8 cellular contexts compared by ENCODE assay signal in the genomic region with DNA sequence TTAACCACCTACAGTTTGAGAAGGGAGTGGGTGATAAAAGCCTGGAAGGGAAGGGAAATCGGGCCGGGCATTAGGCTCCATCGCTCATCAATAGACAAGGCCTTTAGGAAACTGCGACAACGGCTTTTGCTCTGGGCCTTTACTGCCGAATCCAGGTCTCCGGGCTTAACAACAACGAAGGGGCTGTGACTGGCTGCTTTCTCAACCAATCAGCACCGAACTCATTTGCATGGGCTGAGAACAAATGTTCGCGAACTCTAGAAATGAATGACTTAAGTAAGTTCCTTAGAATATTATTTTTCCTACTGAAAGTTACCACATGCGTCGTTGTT. TPM values are rescaled to one million over a fixed set of nuclear protein-coding genes. Genes with fewer than 3 reads are reported as not detected.
DNase-seq lines count a peak whose midpoint lies in the region; ATAC-seq and TF ChIP-seq lines count a peak whose summit lies in the region.

No MANE protein-coding gene starts in this region.

- H3K9me3 Mint-ChIP-seq in naive B cell, result no peaks in the 10 kb centered on the region

- peak overlapping the region; percentile 99 to 100 (median 99) for H3K27ac Mint-ChIP-seq in naive B cell

- peaks cover 42% of the 10 kb centered on the region for H3K4me1 ChIP-seq in Panc1 (ENCODE audit: control insufficient read depth, insufficient read depth, low read length)

- intact Hi-C loops in Panc1 (cut with micrococcal nuclease; ENCODE audit: unreplicated experiment), result loop anchor here (10.0 kb wide), 1 partner anchor 171 kb away; no protein-coding TSS in a partner anchor

- no peaks in the 10 kb centered on the region for H3K27me3 ChIP-seq in Panc1 (ENCODE audit: control insufficient read depth, insufficient read depth, low read length)

- POLR2A ChIA-PET in Panc1 (lab: Charles Lee), result interaction anchor here (1.0 to 1.7 kb wide), 3 partner anchors 9 to 21 kb away, joined by 4 to 9 read pairs (median 8); no protein-coding TSS in a partner anchor

- no peak for TF ChIP-seq CTCF in Panc1 (IDR thresholded peaks at IDR 0.05)
- no peak for TF ChIP-seq CTCF in fibroblast of mammary gland (conservative IDR thresholded peaks at IDR 0.05; ENCODE audit: control insufficient read depth, insufficient read depth, low read depth, low read length)

- in situ Hi-C loops in Panc1 (cut with HindIII; ENCODE audit: low pct_unique_long_range_greater_than_20kb, low sequenced_read_pairs), result no loop called here

- CTCF ChIA-PET in Panc1 (lab: Charles Lee), result no interaction called here

- peak; percentile 86 for DNase-seq in DMS153 (lab: John Stamatoyannopoulos, UW)
- peak; percentile 77 to 83 for DNase-seq in Kasumi-1 (lab: John Stamatoyannopoulos, UW)
- peak; percentile 81 for DNase-seq in Panc1 (ENCODE audit: low read depth, low spot score)
- DNase-seq in activated effector memory CD4-positive, alpha-beta T cell treated with Interleukin-2 at 50 U/mL for 16 hours, result peak; percentile 67
- peak; percentile 95 for DNase-seq in fibroblast of mammary gland (ENCODE audit: low read depth)
- peak; percentile 85 for DNase-seq in naive B cell

- H3K4me1 Mint-ChIP-seq in naive B cell, result peaks cover 53 to 77% (median 72%) of the 10 kb centered on the region in 3 donors

- H3K36me3 Mint-ChIP-seq in naive B cell, result no peaks in the 10 kb centered on the region

- H3K27me3 Mint-ChIP-seq in naive B cell, result no peaks in the 10 kb centered on the region

- peak overlapping the region; percentile 90 to 98 (median 96) for H3K4me3 Mint-ChIP-seq in naive B cell

- peak; percentile 25 for ATAC-seq in GM21786 (IDR thresholded peaks at IDR 0.05; ENCODE audit: unreplicated experiment)
- ATAC-seq in Panc1, result peak; percentile 51
- ATAC-seq in naive B cell (ENCODE audit: low read depth in 2 of 2), result peak; percentile 57

- H3K9me3 ChIP-seq in Panc1 (ENCODE audit: control insufficient read depth, insufficient read depth, low read depth, low read length), result no peaks in the 10 kb centered on the region

- no peaks in the 10 kb centered on the region; the same call in 1 of the 2 replicates for H3K36me3 ChIP-seq in Panc1 (ENCODE audit: control insufficient read depth, insufficient read depth, low read length)

- BruUV-seq in Panc1 (replicated peaks; lab: Mats Ljungman, UMichigan), result no TSS peak

- H3K4me3 ChIP-seq in Panc1 (ENCODE audit: low read depth in 2 of 2, low read length in 2 of 2) (peak overlapping the region; percentile 34 to 64), fibroblast of mammary gland (ENCODE audit: control insufficient read depth, low read depth, low read length) (peak overlapping the region; percentile 82)

- H3K27ac ChIP-seq in Panc1 (ENCODE audit: low read length), result peak overlapping the region; percentile 95
- H3K27ac ChIP-seq in temporal lobe (ENCODE audit: low read depth, low read length), result peak overlapping the region; percentile 97

RNA-seq across cellular contexts. Expression of gene RNU7-1, which starts 0.3 kb away (rescaled TPM):
- total RNA-seq in Panc1 (2021; ENCODE audit: unreplicated experiment) (not detected), temporal lobe (not detected)
- not detected for polyA plus RNA-seq in Panc1 (2012; ENCODE audit: insufficient read length)
- polyA plus RNA-seq in naive B cell (ENCODE audit: low read depth in 6 of 6), result not detected

RNA-seq across cellular contexts. Expression of gene C12orf57, which starts 0.5 kb away (rescaled TPM):
- total RNA-seq in Panc1 (2021; ENCODE audit: unreplicated experiment) (126 TPM), temporal lobe (276 TPM)
- 249 TPM for polyA plus RNA-seq in Panc1 (2012; ENCODE audit: insufficient read length)
- polyA plus RNA-seq in naive B cell (ENCODE audit: low read depth in 6 of 6), result 100 to 1,000 TPM; 126 to 211 (median 194) TPM

RNA-seq across cellular contexts. Expression of gene PTPN6, which starts 7.8 kb away (rescaled TPM):
- total RNA-seq in Panc1 (2021; ENCODE audit: unreplicated experiment) (13.7 TPM), temporal lobe (2.5 TPM)
- polyA plus RNA-seq in Panc1 (2012; ENCODE audit: insufficient read length), result 26.1 TPM
- 1,000 to 10,000 TPM in 1 of 6 donors, 100 to 1,000 TPM in 5; 398 to 1,059 (median 612) TPM for polyA plus RNA-seq in naive B cell (ENCODE audit: low read depth in 6 of 6)

RNA-seq across cellular contexts. Expression of gene ATN1, which starts 15.6 kb away (rescaled TPM):
- total RNA-seq in Panc1 (2021; ENCODE audit: unreplicated experiment), result 82.3 TPM
- polyA plus RNA-seq in Panc1 (2012; ENCODE audit: insufficient read length), result 95.7 TPM
- polyA plus RNA-seq in naive B cell (ENCODE audit: low read depth in 6 of 6), result 1 to 10 TPM in 3 of 6 donors, under 1 TPM in 2, not detected in 1; 0.57 to 2.2 (median 1.1) TPM
- 34.2 TPM for total RNA-seq in temporal lobe

RNA-seq across cellular contexts. Expression of gene PHB2, which starts 27.1 kb away (rescaled TPM):
- total RNA-seq in Panc1 (2021; ENCODE audit: unreplicated experiment) (138 TPM), temporal lobe (117 TPM)
- 185 TPM for polyA plus RNA-seq in Panc1 (2012; ENCODE audit: insufficient read length)
- polyA plus RNA-seq in naive B cell (ENCODE audit: low read depth in 6 of 6), result 100 to 1,000 TPM; 107 to 127 (median 114) TPM

Comparison
In these comparisons a context has a peak if more than half of its experiments do, and no peak if none do; other contexts are left out.
1. Peak in every context shown above with its lines: DNase-seq, ATAC-seq, H3K4me3 ChIP-seq and H3K27ac ChIP-seq.